ENCODE assay signal across 8 cellular contexts in the genomic region with DNA sequence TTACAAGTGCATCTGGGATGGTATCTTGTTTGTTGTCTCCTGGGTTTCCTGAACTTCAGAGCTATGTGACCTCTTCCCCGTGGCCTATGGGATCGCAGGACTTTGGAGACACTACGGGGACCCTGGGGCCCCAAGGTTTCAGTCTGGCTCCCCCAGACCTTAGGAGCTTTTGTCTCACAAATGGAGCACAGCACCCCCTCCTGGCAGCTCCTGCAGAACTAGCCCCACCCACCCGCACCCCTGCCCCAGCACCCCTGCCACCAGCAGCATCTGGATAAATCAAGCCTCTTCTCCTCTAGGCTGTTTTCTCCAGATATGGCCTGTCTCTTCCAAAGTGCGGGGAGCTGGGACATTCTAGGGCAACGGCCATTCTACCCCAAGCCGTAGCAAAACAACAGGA. TPM values are rescaled to one million over a fixed set of nuclear protein-coding genes. Genes with fewer than 3 reads are reported as not detected.
DNase-seq lines count a peak whose midpoint lies in the region; ATAC-seq and TF ChIP-seq lines count a peak whose summit lies in the region.

No MANE protein-coding gene starts in this region.

- BruUV-seq in MCF 10A (replicated peaks; lab: Mats Ljungman, UMichigan) (no TSS peak), mammary epithelial cell (replicated peaks; lab: Mats Ljungman, UMichigan) (no TSS peak)

- in situ Hi-C loops in mammary epithelial cell (cut with MboI; ENCODE audit: low sequenced_read_pairs in 2 of 2): no loop called here

- H3K9ac ChIP-seq in mammary epithelial cell (ENCODE audit: insufficient read depth, low read length): no peak overlapping the region

- DNase-seq in MCF 10A (ENCODE audit: unreplicated experiment) (no peak), mammary epithelial cell (no peak), erythroblast (lab: John Stamatoyannopoulos, UW) (peak; percentile 45 to 68), HEK293T (ENCODE audit: extremely low spot score) (no peak), NCI-H2029 treated with DMSO at 0.1 percent for 48 hours (lab: John Stamatoyannopoulos, UW) (no peak)
- peak; percentile 64 for DNase-seq in activated CD4-positive, alpha-beta T cell treated with anti-CD3 and anti-CD28 coated beads, Interleukin-2, amount 50 U/mL, for 1 hour

- POLR2A ChIA-PET in MCF 10A (lab: Yijun Ruan, JAX): interaction anchor here (1.2 kb wide), 1 partner anchor 139 kb away, joined by 3 read pairs; no protein-coding TSS in a partner anchor
- POLR2A ChIA-PET in HEK293T (lab: Yijun Ruan, JAX): no interaction called here

- CTCF ChIA-PET in MCF 10A (lab: Yijun Ruan, JAX): interaction anchor here (0.5 to 1.9 kb wide), 16 partner anchors 8 to 1072 kb away, joined by 3 to 8 read pairs (median 4); no protein-coding TSS in a partner anchor
- CTCF ChIA-PET in mammary epithelial cell (lab: Charles Lee; ENCODE audit: low non-redundant PET): interaction anchor here (0.6 kb wide), 1 partner anchor 41 kb away, joined by 3 read pairs; no protein-coding TSS in a partner anchor
- CTCF ChIA-PET in HEK293T (lab: Yijun Ruan, JAX): interaction anchor here (1.2 kb wide), 2 partner anchors 68 to 69 kb away, joined by 3 read pairs; a partner anchor contains a TSS

- H3K4me1 Mint-ChIP-seq in MCF 10A (ENCODE audit: insufficient read depth, unreplicated experiment): no peaks in the 10 kb centered on the region

- no peaks in the 10 kb centered on the region for H3K27me3 Mint-ChIP-seq in MCF 10A (ENCODE audit: insufficient read depth, unreplicated experiment)

- TF ChIP-seq CTCF in MCF 10A (IDR thresholded peaks at IDR 0.05; ENCODE audit: unreplicated experiment) (peak; percentile 37), mammary epithelial cell (conservative IDR thresholded peaks at IDR 0.05 in 1 of 2, IDR thresholded peaks at IDR 0.05 in 1 of 2; ENCODE audit: extremely low read depth in 1 of 2, insufficient read depth in 1 of 2, low read depth in 1 of 2, low read length in 2 of 2) (peak in 1 of 2 donors; percentile 29)

- H3K27me3 ChIP-seq in mammary epithelial cell (ENCODE audit: insufficient read depth, low read length): no peaks in the 10 kb centered on the region

- H3K79me2 ChIP-seq in mammary epithelial cell (ENCODE audit: insufficient read depth, low read length): no peaks in the 10 kb centered on the region

- no peak for TF ChIP-seq POLR2A in erythroblast (IDR thresholded peaks at IDR 0.05; ENCODE audit: low read length)

- H3K4me1 ChIP-seq in mammary epithelial cell (ENCODE audit: insufficient read depth, low read length): no peaks in the 10 kb centered on the region

- no peak overlapping the region for H3K27ac Mint-ChIP-seq in MCF 10A (ENCODE audit: low read depth, unreplicated experiment)

- no peak overlapping the region for H3K4me3 Mint-ChIP-seq in MCF 10A (ENCODE audit: unreplicated experiment)

- H3K27ac ChIP-seq in mammary epithelial cell (ENCODE audit: insufficient read depth, low read depth, low read length): no peak overlapping the region
- H3K27ac ChIP-seq in temporal lobe (ENCODE audit: low read depth, low read length): peak overlapping the region; percentile 65

- dilution Hi-C loops in mammary epithelial cell (cut with HindIII; ENCODE audit: low sequenced_read_pairs): no loop called here

- H4K20me1 ChIP-seq in mammary epithelial cell (ENCODE audit: insufficient read depth, low read length): no peaks in the 10 kb centered on the region

- peaks cover 60% of the 10 kb centered on the region for H3K36me3 Mint-ChIP-seq in MCF 10A (ENCODE audit: insufficient read depth, unreplicated experiment)

- no peak overlapping the region for H3K4me2 ChIP-seq in mammary epithelial cell (ENCODE audit: insufficient read depth, low read depth, low read length)

- no peak for ATAC-seq in HG03139 (IDR thresholded peaks at IDR 0.05; ENCODE audit: unreplicated experiment)

- no peak overlapping the region for H3K4me3 ChIP-seq in mammary epithelial cell (replicated peaks in 1 of 3; ENCODE audit: insufficient read depth in 1 of 3, low read depth in 2 of 3, low read length in 3 of 3)

- H3K9me3 Mint-ChIP-seq in MCF 10A (ENCODE audit: unreplicated experiment): no peaks in the 10 kb centered on the region

- no peak overlapping the region for H2AFZ ChIP-seq in mammary epithelial cell (ENCODE audit: low read depth, low read length)

- H3K9me3 ChIP-seq in mammary epithelial cell (replicated peaks; ENCODE audit: insufficient read depth, low read length): no peaks in the 10 kb centered on the region

- H3K36me3 ChIP-seq in mammary epithelial cell (ENCODE audit: insufficient read depth, low read length): peaks cover 26% of the 10 kb centered on the region

- 78% methylated on average over 6 of the region's 7 CpGs for WGBS in mammary epithelial cell (ENCODE audit: low coverage, missing lambda C conversion rate)

- intact Hi-C loops in MCF 10A (cut with micrococcal nuclease): loop anchor here (1.0 kb wide), 1 partner anchor 69 kb away; no protein-coding TSS in a partner anchor
- intact Hi-C loops in mammary epithelial cell (cut with micrococcal nuclease): no loop called here

TF ChIP-seq in HEK293T, 16 proteins besides CTCF, POLR2A, EP300 and RAD21:
- no peak for TF ChIP-seq L3MBTL2 (conservative IDR thresholded peaks at IDR 0.05)
- TF ChIP-seq ELF4 (IDR thresholded peaks at IDR 0.05): no peak
- no peak for TF ChIP-seq HDGF (IDR thresholded peaks at IDR 0.05; ENCODE audit: borderline replicate concordance)
- no peak for TF ChIP-seq FOXA1 (IDR thresholded peaks at IDR 0.05)
- TF ChIP-seq TARDBP (IDR thresholded peaks at IDR 0.05): no peak
- no peak for TF ChIP-seq NFRKB (IDR thresholded peaks at IDR 0.05)
- TF ChIP-seq SUZ12 (IDR thresholded peaks at IDR 0.05): no peak
- TF ChIP-seq FOXK2 (IDR thresholded peaks at IDR 0.05): no peak
- TF ChIP-seq LEF1 (IDR thresholded peaks at IDR 0.05; ENCODE audit: borderline replicate concordance): no peak
- TF ChIP-seq, protein P1, sequence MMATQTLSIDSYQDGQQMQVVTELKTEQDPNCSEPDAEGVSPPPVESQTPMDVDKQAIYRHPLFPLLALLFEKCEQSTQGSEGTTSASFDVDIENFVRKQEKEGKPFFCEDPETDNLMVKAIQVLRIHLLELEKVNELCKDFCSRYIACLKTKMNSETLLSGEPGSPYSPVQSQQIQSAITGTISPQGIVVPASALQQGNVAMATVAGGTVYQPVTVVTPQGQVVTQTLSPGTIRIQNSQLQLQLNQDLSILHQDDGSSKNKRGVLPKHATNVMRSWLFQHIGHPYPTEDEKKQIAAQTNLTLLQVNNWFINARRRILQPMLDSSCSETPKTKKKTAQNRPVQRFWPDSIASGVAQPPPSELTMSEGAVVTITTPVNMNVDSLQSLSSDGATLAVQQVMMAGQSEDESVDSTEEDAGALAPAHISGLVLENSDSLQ (IDR thresholded peaks at IDR 0.05): no peak
- TF ChIP-seq CTBP1 (IDR thresholded peaks at IDR 0.05; ENCODE audit: borderline replicate concordance): no peak
- no peak for TF ChIP-seq FOXM1 (IDR thresholded peaks at IDR 0.05; ENCODE audit: borderline replicate concordance)
- no peak for TF ChIP-seq ZNF384 (IDR thresholded peaks at IDR 0.05)
- TF ChIP-seq BHLHE40 (IDR thresholded peaks at IDR 0.05; ENCODE audit: borderline replicate concordance): no peak

RNA-seq across cellular contexts. Expression of a gene that starts 10.4 kb away (rescaled TPM):
- total RNA-seq in MCF 10A (2022) (0.15 TPM in 1 of 2 replicates, not detected in the other), mammary epithelial cell (under 1 TPM; 0.14 to 0.17 TPM), temporal lobe (7.9 TPM)
- 0.08 TPM for polyA plus RNA-seq in mammary epithelial cell
- not detected for polyA minus RNA-seq in mammary epithelial cell

RNA-seq across cellular contexts. Expression of a gene that starts 32.2 kb away (rescaled TPM):
- total RNA-seq in MCF 10A (2022) (11.7 and 13.4 TPM in 2 replicates), mammary epithelial cell (10 to 100 TPM; 16.3 to 20.2 TPM), temporal lobe (15.5 TPM)
- polyA plus RNA-seq in mammary epithelial cell: 18.0 TPM
- 19.3 TPM for polyA minus RNA-seq in mammary epithelial cell

Comparison
In these comparisons a context has a peak if more than half of its experiments do, and no peak if none do; other contexts are left out.
1. DNase-seq: peak in activated CD4-positive, alpha-beta T cell treated with anti-CD3 and anti-CD28 coated beads, Interleukin-2, amount 50 U/mL, for 1 hour (single experiment) and erythroblast (2 of 2); none in MCF 10A (single experiment), mammary epithelial cell (single experiment), HEK293T (single experiment) and NCI-H2029 treated with DMSO at 0.1 percent for 48 hours (single experiment).